In genomic region chr10:101464082-101464481, GRCh38 we compare ENCODE assay signal across 9 cellular contexts.
"Had no signal": no experiment of that assay in that cellular context is flagged by ENCODE, and none has a peak within 500 bp of the region (broad histone marks: within the 10 kb centered on the region; RNA-seq: fewer than 3 reads in every experiment).

No MANE protein-coding gene starts in this region.

- H3K9ac ChIP-seq: GM23248 had no signal

- H3K9me3 ChIP-seq: HAP-1 had no signal

- H3K9me3 Mint-ChIP-seq: HFFc6, IgD-negative memory B cell had no signal

- H3K27ac Mint-ChIP-seq: HFFc6, IgD-negative memory B cell had no signal

- DNase-seq: GM23248, GOT3, H7, HFFc6 had no signal

- H3K4me3 ChIP-seq: GM23248, HAP-1 had no signal

- H3K36me3 ChIP-seq: HAP-1 had no signal

- ATAC-seq: HCT116, HepG2 had no signal

- H3K27me3 Mint-ChIP-seq: IgD-negative memory B cell had no signal

- H3K27ac ChIP-seq: GM23248, HL-60 had no signal

- H3K4me3 Mint-ChIP-seq: HFFc6, IgD-negative memory B cell had no signal

- H2AFZ ChIP-seq: GM23248 had no signal
